1 cellular context compared by ENCODE assay signal in the genomic region with DNA sequence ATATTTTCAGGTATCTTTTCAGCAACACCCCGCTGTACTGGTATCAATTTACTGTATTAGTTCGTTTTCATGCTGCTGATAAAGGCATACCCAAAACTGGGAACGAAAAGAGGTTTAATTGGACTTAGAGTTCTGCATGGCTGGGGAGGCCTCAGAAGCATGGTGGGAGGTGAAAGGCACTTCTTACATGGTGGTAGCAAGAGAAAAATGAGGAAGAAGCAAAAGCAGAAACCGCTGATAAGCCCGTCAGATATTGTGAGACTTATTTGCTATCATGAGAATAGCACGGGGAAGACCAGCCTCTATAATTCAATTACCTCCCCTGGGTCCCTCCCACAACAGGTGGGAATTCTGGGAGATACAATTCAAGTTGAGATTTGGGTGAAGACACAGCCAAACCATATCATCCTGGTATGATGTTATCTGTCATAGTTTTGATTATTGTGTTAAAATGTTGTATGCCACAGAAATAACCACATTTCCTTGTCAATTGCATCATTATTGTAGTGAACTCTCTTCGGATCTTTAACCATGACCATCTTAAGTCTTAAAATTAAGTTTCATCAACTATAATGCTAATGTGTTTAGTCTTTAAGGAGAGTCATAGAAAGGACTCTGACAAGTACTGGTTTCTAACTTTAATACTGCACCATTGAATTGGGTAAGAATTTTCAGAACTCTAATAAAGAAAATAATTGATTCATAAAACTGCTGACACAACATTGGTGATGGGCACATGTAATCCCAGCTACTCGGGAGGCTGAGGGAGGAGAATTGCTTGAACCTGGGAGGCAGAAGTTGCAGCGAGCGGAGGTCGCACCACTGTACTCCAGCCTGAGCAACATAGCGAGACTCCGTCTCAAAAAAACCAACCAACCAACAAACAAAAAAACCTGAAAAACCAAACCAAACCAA.
A peak's percentile ranks its signal among the peaks of the same experiment; 100 is the strongest.
TF ChIP-seq lines count a peak whose summit lies in the region.

No MANE protein-coding gene starts in this region.

TF ChIP-seq in K562, 482 proteins besides CTCF, POLR2A, EP300 and RAD21:
- TF ChIP-seq RUNX1 (IDR thresholded peaks at IDR 0.05; ENCODE audit: low read depth) (no peak), NBN (IDR thresholded peaks at IDR 0.05; ENCODE audit: low read depth) (peak; percentile 31; the same call in 1 of the 2 replicates), CTBP1 (IDR thresholded peaks at IDR 0.05; ENCODE audit: borderline replicate concordance) (peak; percentile 32; the same call in 1 of the 2 replicates), ATF7 (IDR thresholded peaks at IDR 0.05) (0 out of 2 replicates have a peak, but pooled peaks have one; percentile 29), NCOA6 (IDR thresholded peaks at IDR 0.05) (no peak), FOXJ2 (tag; IDR thresholded peaks at IDR 0.05) (no peak), SPI1 (IDR thresholded peaks at IDR 0.05; ENCODE audit: borderline replicate concordance, low read depth, low read length) (peak; percentile 58; the same call in 1 of the 2 replicates), ATF4 (CRISPR knock-in tag; IDR thresholded peaks at IDR 0.05) (no peak), ZNF316 (IDR thresholded peaks at IDR 0.05) (peak; percentile 78), ZNF766 (CRISPR knock-in tag; conservative IDR thresholded peaks at IDR 0.05) (peak; percentile 99), GTF3C2 (IDR thresholded peaks at IDR 0.05; ENCODE audit: borderline replicate concordance, extremely low read depth, insufficient read length) (no peak), C11orf30 (IDR thresholded peaks at IDR 0.05; ENCODE audit: low read depth) (peak; percentile 67), MAFG (tag; conservative IDR thresholded peaks at IDR 0.05) (peak; percentile 52), ZFP36 (IDR thresholded peaks at IDR 0.05; ENCODE audit: low read depth, low read length, partially characterized antibody) (peak; percentile 88), ZBTB34 (CRISPR knock-in tag; IDR thresholded peaks at IDR 0.05) (no peak), MCM2 (IDR thresholded peaks at IDR 0.05; ENCODE audit: low read depth) (no peak), TCF3 (CRISPR knock-in tag; IDR thresholded peaks at IDR 0.05) (no peak), MYC (IDR thresholded peaks at IDR 0.05; ENCODE audit: low read depth, low read length) (0 out of 2 replicates have a peak, but pooled peaks have one; percentile 23), MYC (CRISPR knock-in tag; IDR thresholded peaks at IDR 0.05; ENCODE audit: borderline replicate concordance, low read depth) (no peak), GTF2F1 (IDR thresholded peaks at IDR 0.05; ENCODE audit: low read depth, low read length) (no peak), DPF2 (IDR thresholded peaks at IDR 0.05) (0 out of 2 replicates have a peak, but pooled peaks have one; percentile 16), MEF2A (IDR thresholded peaks at IDR 0.05; ENCODE audit: control insufficient read depth, low read depth, low read length) (no peak), NFXL1 (CRISPR knock-in tag; IDR thresholded peaks at IDR 0.05) (no peak), L3MBTL2 (IDR thresholded peaks at IDR 0.05) (0 out of 2 replicates have a peak, but pooled peaks have one; percentile 22), CREB1 (IDR thresholded peaks at IDR 0.05) (no peak), CREB1 (CRISPR knock-in tag; IDR thresholded peaks at IDR 0.05) (no peak), TRIM24 (IDR thresholded peaks at IDR 0.05) (peak in 1 of 2 experiments; percentile 32; a peak in 1 of 4 replicates), SOX6 (IDR thresholded peaks at IDR 0.05) (peak; percentile 12; the same call in 1 of the 2 replicates), ZEB2 (IDR thresholded peaks at IDR 0.05) (peak; percentile 12; the same call in 1 of the 2 replicates), ARID1B (IDR thresholded peaks at IDR 0.05) (0 out of 2 replicates have a peak, but pooled peaks have one; percentile 17), MAFF (IDR thresholded peaks at IDR 0.05; ENCODE audit: low read length) (peak; percentile 19; the same call in 1 of the 2 replicates), ZNF584 (CRISPR knock-in tag; IDR thresholded peaks at IDR 0.05; ENCODE audit: low read depth) (no peak), PHTF2 (CRISPR knock-in tag; IDR thresholded peaks at IDR 0.05) (no peak), CEBPG (CRISPR knock-in tag; IDR thresholded peaks at IDR 0.05) (no peak), CEBPG (tag; conservative IDR thresholded peaks at IDR 0.05 in 1 of 2, IDR thresholded peaks at IDR 0.05 in 1 of 2) (peak in 1 of 2 experiments; percentile 57; a peak in 1 of 4 replicates), SMARCE1 (IDR thresholded peaks at IDR 0.05) (peak; percentile 29; the same call in 1 of the 2 replicates), ZBED1 (IDR thresholded peaks at IDR 0.05) (no peak), MAFK (IDR thresholded peaks at IDR 0.05; ENCODE audit: low read length) (0 out of 2 replicates have a peak, but pooled peaks have one; percentile 36)
- TF ChIP-seq, protein P1, sequence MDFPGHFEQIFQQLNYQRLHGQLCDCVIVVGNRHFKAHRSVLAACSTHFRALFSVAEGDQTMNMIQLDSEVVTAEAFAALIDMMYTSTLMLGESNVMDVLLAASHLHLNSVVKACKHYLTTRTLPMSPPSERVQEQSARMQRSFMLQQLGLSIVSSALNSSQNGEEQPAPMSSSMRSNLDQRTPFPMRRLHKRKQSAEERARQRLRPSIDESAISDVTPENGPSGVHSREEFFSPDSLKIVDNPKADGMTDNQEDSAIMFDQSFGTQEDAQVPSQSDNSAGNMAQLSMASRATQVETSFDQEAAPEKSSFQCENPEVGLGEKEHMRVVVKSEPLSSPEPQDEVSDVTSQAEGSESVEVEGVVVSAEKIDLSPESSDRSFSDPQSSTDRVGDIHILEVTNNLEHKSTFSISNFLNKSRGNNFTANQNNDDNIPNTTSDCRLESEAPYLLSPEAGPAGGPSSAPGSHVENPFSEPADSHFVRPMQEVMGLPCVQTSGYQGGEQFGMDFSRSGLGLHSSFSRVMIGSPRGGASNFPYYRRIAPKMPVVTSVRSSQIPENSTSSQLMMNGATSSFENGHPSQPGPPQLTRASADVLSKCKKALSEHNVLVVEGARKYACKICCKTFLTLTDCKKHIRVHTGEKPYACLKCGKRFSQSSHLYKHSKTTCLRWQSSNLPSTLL (IDR thresholded peaks at IDR 0.05) = no peak
- TF ChIP-seq, protein P2, sequence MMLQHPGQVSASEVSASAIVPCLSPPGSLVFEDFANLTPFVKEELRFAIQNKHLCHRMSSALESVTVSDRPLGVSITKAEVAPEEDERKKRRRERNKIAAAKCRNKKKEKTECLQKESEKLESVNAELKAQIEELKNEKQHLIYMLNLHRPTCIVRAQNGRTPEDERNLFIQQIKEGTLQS (IDR thresholded peaks at IDR 0.05) = 0 out of 2 replicates have a peak, but pooled peaks have one; percentile 42
- TF ChIP-seq, protein P2 (CRISPR knock-in tag; conservative IDR thresholded peaks at IDR 0.05) = no peak
- TF ChIP-seq, protein P3, sequence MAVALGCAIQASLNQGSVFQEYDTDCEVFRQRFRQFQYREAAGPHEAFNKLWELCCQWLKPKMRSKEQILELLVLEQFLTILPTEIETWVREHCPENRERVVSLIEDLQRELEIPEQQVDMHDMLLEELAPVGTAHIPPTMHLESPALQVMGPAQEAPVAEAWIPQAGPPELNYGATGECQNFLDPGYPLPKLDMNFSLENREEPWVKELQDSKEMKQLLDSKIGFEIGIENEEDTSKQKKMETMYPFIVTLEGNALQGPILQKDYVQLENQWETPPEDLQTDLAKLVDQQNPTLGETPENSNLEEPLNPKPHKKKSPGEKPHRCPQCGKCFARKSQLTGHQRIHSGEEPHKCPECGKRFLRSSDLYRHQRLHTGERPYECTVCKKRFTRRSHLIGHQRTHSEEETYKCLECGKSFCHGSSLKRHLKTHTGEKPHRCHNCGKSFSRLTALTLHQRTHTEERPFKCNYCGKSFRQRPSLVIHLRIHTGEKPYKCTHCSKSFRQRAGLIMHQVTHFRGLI (CRISPR knock-in tag; IDR thresholded peaks at IDR 0.05) = no peak
- TF ChIP-seq, protein P4, sequence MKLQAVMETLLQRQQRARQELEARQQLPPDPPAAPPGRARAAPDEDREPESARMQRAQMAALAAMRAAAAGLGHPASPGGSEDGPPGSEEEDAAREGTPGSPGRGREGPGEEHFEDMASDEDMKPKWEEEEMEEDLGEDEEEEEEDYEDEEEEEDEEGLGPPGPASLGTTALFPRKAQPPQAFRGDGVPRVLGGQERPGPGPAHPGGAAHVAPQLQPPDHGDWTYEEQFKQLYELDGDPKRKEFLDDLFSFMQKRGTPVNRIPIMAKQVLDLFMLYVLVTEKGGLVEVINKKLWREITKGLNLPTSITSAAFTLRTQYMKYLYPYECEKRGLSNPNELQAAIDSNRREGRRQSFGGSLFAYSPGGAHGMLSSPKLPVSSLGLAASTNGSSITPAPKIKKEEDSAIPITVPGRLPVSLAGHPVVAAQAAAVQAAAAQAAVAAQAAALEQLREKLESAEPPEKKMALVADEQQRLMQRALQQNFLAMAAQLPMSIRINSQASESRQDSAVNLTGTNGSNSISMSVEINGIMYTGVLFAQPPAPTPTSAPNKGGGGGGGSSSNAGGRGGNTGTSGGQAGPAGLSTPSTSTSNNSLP (IDR thresholded peaks at IDR 0.05; ENCODE audit: borderline replicate concordance, low read depth, low read length) = no peak
- TF ChIP-seq, protein P5, sequence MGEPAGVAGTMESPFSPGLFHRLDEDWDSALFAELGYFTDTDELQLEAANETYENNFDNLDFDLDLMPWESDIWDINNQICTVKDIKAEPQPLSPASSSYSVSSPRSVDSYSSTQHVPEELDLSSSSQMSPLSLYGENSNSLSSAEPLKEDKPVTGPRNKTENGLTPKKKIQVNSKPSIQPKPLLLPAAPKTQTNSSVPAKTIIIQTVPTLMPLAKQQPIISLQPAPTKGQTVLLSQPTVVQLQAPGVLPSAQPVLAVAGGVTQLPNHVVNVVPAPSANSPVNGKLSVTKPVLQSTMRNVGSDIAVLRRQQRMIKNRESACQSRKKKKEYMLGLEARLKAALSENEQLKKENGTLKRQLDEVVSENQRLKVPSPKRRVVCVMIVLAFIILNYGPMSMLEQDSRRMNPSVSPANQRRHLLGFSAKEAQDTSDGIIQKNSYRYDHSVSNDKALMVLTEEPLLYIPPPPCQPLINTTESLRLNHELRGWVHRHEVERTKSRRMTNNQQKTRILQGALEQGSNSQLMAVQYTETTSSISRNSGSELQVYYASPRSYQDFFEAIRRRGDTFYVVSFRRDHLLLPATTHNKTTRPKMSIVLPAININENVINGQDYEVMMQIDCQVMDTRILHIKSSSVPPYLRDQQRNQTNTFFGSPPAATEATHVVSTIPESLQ (CRISPR knock-in tag; IDR thresholded peaks at IDR 0.05) = no peak
- TF ChIP-seq, protein P6, sequence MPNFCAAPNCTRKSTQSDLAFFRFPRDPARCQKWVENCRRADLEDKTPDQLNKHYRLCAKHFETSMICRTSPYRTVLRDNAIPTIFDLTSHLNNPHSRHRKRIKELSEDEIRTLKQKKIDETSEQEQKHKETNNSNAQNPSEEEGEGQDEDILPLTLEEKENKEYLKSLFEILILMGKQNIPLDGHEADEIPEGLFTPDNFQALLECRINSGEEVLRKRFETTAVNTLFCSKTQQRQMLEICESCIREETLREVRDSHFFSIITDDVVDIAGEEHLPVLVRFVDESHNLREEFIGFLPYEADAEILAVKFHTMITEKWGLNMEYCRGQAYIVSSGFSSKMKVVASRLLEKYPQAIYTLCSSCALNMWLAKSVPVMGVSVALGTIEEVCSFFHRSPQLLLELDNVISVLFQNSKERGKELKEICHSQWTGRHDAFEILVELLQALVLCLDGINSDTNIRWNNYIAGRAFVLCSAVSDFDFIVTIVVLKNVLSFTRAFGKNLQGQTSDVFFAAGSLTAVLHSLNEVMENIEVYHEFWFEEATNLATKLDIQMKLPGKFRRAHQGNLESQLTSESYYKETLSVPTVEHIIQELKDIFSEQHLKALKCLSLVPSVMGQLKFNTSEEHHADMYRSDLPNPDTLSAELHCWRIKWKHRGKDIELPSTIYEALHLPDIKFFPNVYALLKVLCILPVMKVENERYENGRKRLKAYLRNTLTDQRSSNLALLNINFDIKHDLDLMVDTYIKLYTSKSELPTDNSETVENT (CRISPR knock-in tag; IDR thresholded peaks at IDR 0.05) = no peak
